ENCODE assay signal across 22 cellular contexts in genomic region chr4:25795091-25795490, GRCh38.
A peak's percentile ranks its signal among the peaks of the same experiment; 100 is the strongest.
DNase-seq lines count a peak whose midpoint lies in the region; ATAC-seq, FAIRE-seq and TF ChIP-seq lines count a peak whose summit lies in the region.
"Had no signal": no experiment of that assay in that cellular context is flagged by ENCODE, and none has a peak within 500 bp of the region (broad histone marks: within the 10 kb centered on the region; RNA-seq: fewer than 3 reads in every experiment).

No MANE protein-coding gene starts in this region.

- H3K9ac ChIP-seq in HepG2 (ENCODE audit: insufficient read depth, low read depth, low read length) (no peak overlapping the region), neuronal stem cell (ENCODE audit: low read depth, low read length, poor library complexity) (no peak overlapping the region)

- no peak for TF ChIP-seq RAD21 in HepG2 (CRISPR knock-in tag; IDR thresholded peaks at IDR 0.05)

- no peaks in the 10 kb centered on the region for H3K79me2 ChIP-seq in HepG2 (ENCODE audit: insufficient read depth, low read length)

- CTCF ChIA-PET in HepG2 (lab: Yijun Ruan, JAX; ENCODE audit: low intra/inter-chr PET ratio, low total read pairs): no interaction called here

- in situ Hi-C loops in HepG2 (cut with HindIII; ENCODE audit: extremely low pct_ligation_motif_present, low pct_unique_long_range_greater_than_20kb): no loop called here

- no peak overlapping the region for H2BK120ac ChIP-seq in neuronal stem cell (ENCODE audit: low read depth, low read length)

- H2BK15ac ChIP-seq in neuronal stem cell (ENCODE audit: low read length): no peak overlapping the region

- no peak for FAIRE-seq in HepG2 (lab: Jason Lieb, UNC)
- FAIRE-seq: G401.6 had no signal

- no peak overlapping the region for H2BK5ac ChIP-seq in neuronal stem cell (ENCODE audit: low read length)

- H3K4me1 Mint-ChIP-seq in effector memory CD8-positive, alpha-beta T cell (ENCODE audit: low read depth in 2 of 2): peaks cover 0 to 7% of the 10 kb centered on the region in 2 donors

- TF ChIP-seq POLR2A in HepG2 (IDR thresholded peaks at IDR 0.05; ENCODE audit: insufficient read depth in 1 of 2, low read depth in 2 of 2, low read length in 2 of 2) (no peak), right lobe of liver (IDR thresholded peaks at IDR 0.05) (no peak), uterus (IDR thresholded peaks at IDR 0.05) (no peak)

- H3K4me3 Mint-ChIP-seq in effector memory CD8-positive, alpha-beta T cell: no peak overlapping the region
- H3K4me3 Mint-ChIP-seq: B cell, IgD-negative memory B cell had no signal

- WGBS in HepG2 (ENCODE audit: low lambda C conversion rate): 85% methylated on average over 4 of the region's 4 CpGs
- 92% methylated on average over 4 of the region's 4 CpGs for whole genome bisulfite sequencing in right lobe of liver (ENCODE audit: insufficient coverage, low coverage, low lambda C conversion rate, missing lambda C conversion rate)
- no CpG with 5 or more reads among the region's 4 CpGs for WGBS in neuronal stem cell (ENCODE audit: extremely low coverage in 2 of 2, insufficient read length in 2 of 2, insufficient replicate concordance in 1 of 2), 2 donors

- no peak overlapping the region for H3K23ac ChIP-seq in neuronal stem cell (ENCODE audit: low read depth, low read length, poor library complexity)

- no peak overlapping the region for H2BK12ac ChIP-seq in neuronal stem cell (ENCODE audit: low read length)

- TF ChIP-seq EP300 in HepG2 (IDR thresholded peaks at IDR 0.05; ENCODE audit: low read depth in 2 of 2, low read length in 2 of 2) (no peak), HepG2 (CRISPR knock-in tag; IDR thresholded peaks at IDR 0.05; ENCODE audit: borderline replicate concordance) (no peak)

- peaks cover 25% of the 10 kb centered on the region for H3K36me3 Mint-ChIP-seq in effector memory CD8-positive, alpha-beta T cell (ENCODE audit: insufficient read depth)

- TF ChIP-seq CTCF in HepG2 (CRISPR knock-in tag; IDR thresholded peaks at IDR 0.05) (no peak), right lobe of liver (IDR thresholded peaks at IDR 0.05) (no peak), uterus (IDR thresholded peaks at IDR 0.05) (no peak)

- no peaks in the 10 kb centered on the region for H3K9me3 Mint-ChIP-seq in effector memory CD8-positive, alpha-beta T cell
- H3K9me3 Mint-ChIP-seq: IgD-negative memory B cell had no signal

- H3K27ac ChIP-seq in HepG2 (ENCODE audit: extremely low read length, insufficient read depth, low read length) (no peak overlapping the region), right lobe of liver (no peak overlapping the region), neuronal stem cell (replicated peaks; ENCODE audit: low read length) (peak overlapping the region; percentile 44), uterus (no peak overlapping the region)

- no peaks in the 10 kb centered on the region for H3K27me3 Mint-ChIP-seq in effector memory CD8-positive, alpha-beta T cell
- H3K27me3 Mint-ChIP-seq: B cell, IgD-negative memory B cell had no signal

- no peak overlapping the region for H2AK5ac ChIP-seq in neuronal stem cell (ENCODE audit: low read depth, low read length)

- no peaks in the 10 kb centered on the region for H4K20me1 ChIP-seq in HepG2 (ENCODE audit: insufficient read depth, low read length)

- DNase-seq in HepG2 (ENCODE audit: low spot score) (no peak), right lobe of liver (no peak), neuronal stem cell (ENCODE audit: low spot score) (no peak), HK-2 (ENCODE audit: unreplicated experiment) (no peak), DMS79 treated with DMSO at 0.1 percent for 48 hours (lab: John Stamatoyannopoulos, UW) (no peak), uterus (no peak), HT-29 (ENCODE audit: low spot score) (no peak)
- no peak for DNase-seq in effector memory CD8-positive, alpha-beta T cell
- DNase-seq: 8988T, DND-41, HCEC 1CT, Kasumi-1, MG63, NCI-H1048, NCI-H1436, NCI-H1930, NCI-H226, NCI-H524, SHP77 had no signal

- no peaks in the 10 kb centered on the region for H3K79me1 ChIP-seq in neuronal stem cell (ENCODE audit: low read depth, low read length)

- no peaks in the 10 kb centered on the region for H3K36me3 ChIP-seq in HepG2 (replicated peaks in 1 of 2; ENCODE audit: control insufficient read depth in 1 of 2, insufficient read depth in 2 of 2, low read length in 2 of 2)
- H3K36me3 ChIP-seq in right lobe of liver: peaks cover 0 to 2% (median 0%) of the 10 kb centered on the region in 4 donors
- peaks cover 0 to 4% of the 10 kb centered on the region in 2 donors for H3K36me3 ChIP-seq in neuronal stem cell (replicated peaks in 1 of 2; ENCODE audit: control insufficient read depth in 2 of 2, insufficient read depth in 2 of 2, low read length in 2 of 2)
- no peaks in the 10 kb centered on the region for H3K36me3 ChIP-seq in uterus
- H3K36me3 ChIP-seq: MG63 had no signal

- no peak overlapping the region for H2AFZ ChIP-seq in HepG2 (ENCODE audit: low read length)
- peak overlapping the region; percentile 73 for H2AFZ ChIP-seq in neuronal stem cell (ENCODE audit: low read length)

- H3K4ac ChIP-seq in neuronal stem cell (ENCODE audit: low read length): no peak overlapping the region

- ATAC-seq in HepG2: no peak
- ATAC-seq in right lobe of liver: no peak
- ATAC-seq in effector memory CD8-positive, alpha-beta T cell (replicated peaks): no peak

- intact Hi-C loops in HepG2 (cut with micrococcal nuclease; ENCODE audit: unreplicated experiment): no loop called here
- intact Hi-C loops in right lobe of liver (cut with DNase I): no loop called here
- intact Hi-C loops in uterus (cut with DNase I; ENCODE audit: low total_unique reads): no loop called here

- H3K27me3 ChIP-seq in HepG2 (ENCODE audit: control insufficient read depth in 1 of 2, insufficient read depth in 2 of 2, low read length in 2 of 2) (no peaks in the 10 kb centered on the region), right lobe of liver (no peaks in the 10 kb centered on the region), neuronal stem cell (ENCODE audit: control insufficient read depth in 3 of 3, insufficient read depth in 3 of 3, low read depth in 1 of 3, low read length in 3 of 3) (no peaks in the 10 kb centered on the region), uterus (no peaks in the 10 kb centered on the region)
- H3K27me3 ChIP-seq: MG63 had no signal

- no peak overlapping the region for H4K8ac ChIP-seq in neuronal stem cell (ENCODE audit: low read depth, low read length)

- POLR2A ChIA-PET in HepG2 (lab: Yijun Ruan, JAX): no interaction called here

- no peak overlapping the region for H3K14ac ChIP-seq in neuronal stem cell (ENCODE audit: low read length)

- H3K9me3 ChIP-seq in HepG2 (ENCODE audit: low read length): no peaks in the 10 kb centered on the region
- no peaks in the 10 kb centered on the region for H3K9me3 ChIP-seq in right lobe of liver
- no peaks in the 10 kb centered on the region for H3K9me3 ChIP-seq in neuronal stem cell (replicated peaks in 1 of 2; ENCODE audit: control insufficient read depth in 2 of 2, insufficient read depth in 1 of 2, low read depth in 1 of 2, low read length in 2 of 2)
- no peaks in the 10 kb centered on the region for H3K9me3 ChIP-seq in uterus
- H3K9me3 ChIP-seq: MG63 had no signal

- H3K4me3 ChIP-seq in HepG2 (replicated peaks in 1 of 3; ENCODE audit: insufficient read depth in 1 of 3, low read depth in 2 of 3, low read length in 3 of 3): no peak overlapping the region
- H3K4me3 ChIP-seq in right lobe of liver: no peak overlapping the region
- no peak overlapping the region for H3K4me3 ChIP-seq in neuronal stem cell (ENCODE audit: low read length in 2 of 2)
- H3K4me3 ChIP-seq in uterus: no peak overlapping the region
- H3K4me3 ChIP-seq: MG63 had no signal

- H3K4me1 ChIP-seq in HepG2 (ENCODE audit: insufficient read depth, low read length) (no peaks in the 10 kb centered on the region), right lobe of liver (peaks cover 0 to 12% (median 0%) of the 10 kb centered on the region in 4 donors), neuronal stem cell (ENCODE audit: control insufficient read depth in 2 of 2, insufficient read depth in 1 of 2, low read depth in 1 of 2, low read length in 2 of 2) (peaks cover 9 to 11% of the 10 kb centered on the region in 2 donors), uterus (no peaks in the 10 kb centered on the region)

- H3K4me2 ChIP-seq in HepG2 (ENCODE audit: low read depth, low read length): no peak overlapping the region
- no peak overlapping the region for H3K4me2 ChIP-seq in neuronal stem cell (ENCODE audit: insufficient read depth, low read length, poor library complexity, severe bottlenecking)

- peak overlapping the region; percentile 16 to 19 for H3K27ac Mint-ChIP-seq in effector memory CD8-positive, alpha-beta T cell
- H3K27ac Mint-ChIP-seq: B cell had no signal

- H4K91ac ChIP-seq in neuronal stem cell (ENCODE audit: low read depth, low read length, poor library complexity): no peak overlapping the region

- no TSS peak for BruUV-seq in HepG2 (replicated peaks; lab: Mats Ljungman, UMichigan)

- H3K18ac ChIP-seq in neuronal stem cell (ENCODE audit: low read length): no peak overlapping the region

TF ChIP-seq in HepG2, 621 proteins besides CTCF, POLR2A, EP300 and RAD21:
- TF ChIP-seq ZNF562 (CRISPR knock-in tag; IDR thresholded peaks at IDR 0.05; ENCODE audit: borderline replicate concordance): no peak
- no peak for TF ChIP-seq ARNT (IDR thresholded peaks at IDR 0.05)
- TF ChIP-seq MAFF (IDR thresholded peaks at IDR 0.05; ENCODE audit: low read depth, low read length): peak; percentile 66
- TF ChIP-seq MAFK (conservative IDR thresholded peaks at IDR 0.05 in 1 of 2, IDR thresholded peaks at IDR 0.05 in 1 of 2; ENCODE audit: low read length in 2 of 2): peak; percentile 56 to 73
